In the genomic region with DNA sequence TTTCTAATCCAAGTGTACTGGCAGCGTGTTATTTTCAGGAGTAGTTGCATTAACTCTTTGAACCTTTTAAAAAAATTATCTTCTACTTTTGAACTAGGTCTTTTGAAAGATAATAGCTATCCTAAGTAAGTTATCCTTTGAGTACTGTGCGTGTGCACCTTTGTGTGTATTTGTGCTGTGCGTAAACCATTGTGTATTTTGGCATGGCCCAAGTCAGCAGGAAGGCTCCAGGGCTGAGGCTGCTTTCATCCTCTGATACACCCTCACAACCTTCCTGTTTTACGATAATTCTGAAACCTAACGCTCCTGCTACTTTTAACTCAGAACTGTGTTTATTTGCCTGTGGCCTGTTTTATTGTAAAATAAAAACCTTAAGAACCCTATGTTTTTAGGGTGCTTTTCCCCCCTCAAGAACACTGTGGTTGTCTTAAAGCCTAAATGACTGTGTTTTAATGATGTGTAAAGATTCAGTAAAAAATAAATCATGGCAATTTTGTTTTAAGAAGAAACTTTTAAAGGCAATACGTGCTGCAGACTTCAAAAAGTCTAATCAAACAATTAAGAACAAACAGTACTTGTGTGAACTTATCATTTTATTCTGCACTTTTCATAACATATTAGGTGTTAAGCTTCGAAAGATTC, we compare ENCODE assay signal across 2 cellular contexts.
TF ChIP-seq lines count a peak whose summit lies in the region.

No MANE protein-coding gene starts in this region.

TF ChIP-seq in IMR-90, 13 proteins besides CTCF, POLR2A, EP300 and RAD21 (continued from another document):
- TF ChIP-seq, protein P1, sequence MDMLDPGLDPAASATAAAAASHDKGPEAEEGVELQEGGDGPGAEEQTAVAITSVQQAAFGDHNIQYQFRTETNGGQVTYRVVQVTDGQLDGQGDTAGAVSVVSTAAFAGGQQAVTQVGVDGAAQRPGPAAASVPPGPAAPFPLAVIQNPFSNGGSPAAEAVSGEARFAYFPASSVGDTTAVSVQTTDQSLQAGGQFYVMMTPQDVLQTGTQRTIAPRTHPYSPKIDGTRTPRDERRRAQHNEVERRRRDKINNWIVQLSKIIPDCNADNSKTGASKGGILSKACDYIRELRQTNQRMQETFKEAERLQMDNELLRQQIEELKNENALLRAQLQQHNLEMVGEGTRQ (IDR thresholded peaks at IDR 0.05; ENCODE audit: low read depth, low read length), result no peak
- TF ChIP-seq BHLHE40 (IDR thresholded peaks at IDR 0.05; ENCODE audit: low read depth, low read length) (no peak), RFX5 (IDR thresholded peaks at IDR 0.05; ENCODE audit: low read depth, low read length) (no peak), MAZ (IDR thresholded peaks at IDR 0.05; ENCODE audit: borderline replicate concordance, low read depth, low read length) (no peak), SMC3 (IDR thresholded peaks at IDR 0.05; ENCODE audit: low read depth, low read length) (no peak), FOS (IDR thresholded peaks at IDR 0.05; ENCODE audit: low read depth, low read length) (no peak)

TF ChIP-seq in SK-N-SH, 30 proteins besides CTCF, POLR2A, EP300 and RAD21 (continued from another document):
- TF ChIP-seq, protein P2, sequence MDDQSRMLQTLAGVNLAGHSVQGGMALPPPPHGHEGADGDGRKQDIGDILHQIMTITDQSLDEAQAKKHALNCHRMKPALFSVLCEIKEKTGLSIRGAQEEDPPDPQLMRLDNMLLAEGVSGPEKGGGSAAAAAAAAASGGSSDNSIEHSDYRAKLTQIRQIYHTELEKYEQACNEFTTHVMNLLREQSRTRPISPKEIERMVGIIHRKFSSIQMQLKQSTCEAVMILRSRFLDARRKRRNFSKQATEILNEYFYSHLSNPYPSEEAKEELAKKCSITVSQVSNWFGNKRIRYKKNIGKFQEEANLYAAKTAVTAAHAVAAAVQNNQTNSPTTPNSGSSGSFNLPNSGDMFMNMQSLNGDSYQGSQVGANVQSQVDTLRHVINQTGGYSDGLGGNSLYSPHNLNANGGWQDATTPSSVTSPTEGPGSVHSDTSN (IDR thresholded peaks at IDR 0.05), result no peak
- TF ChIP-seq, protein P3, sequence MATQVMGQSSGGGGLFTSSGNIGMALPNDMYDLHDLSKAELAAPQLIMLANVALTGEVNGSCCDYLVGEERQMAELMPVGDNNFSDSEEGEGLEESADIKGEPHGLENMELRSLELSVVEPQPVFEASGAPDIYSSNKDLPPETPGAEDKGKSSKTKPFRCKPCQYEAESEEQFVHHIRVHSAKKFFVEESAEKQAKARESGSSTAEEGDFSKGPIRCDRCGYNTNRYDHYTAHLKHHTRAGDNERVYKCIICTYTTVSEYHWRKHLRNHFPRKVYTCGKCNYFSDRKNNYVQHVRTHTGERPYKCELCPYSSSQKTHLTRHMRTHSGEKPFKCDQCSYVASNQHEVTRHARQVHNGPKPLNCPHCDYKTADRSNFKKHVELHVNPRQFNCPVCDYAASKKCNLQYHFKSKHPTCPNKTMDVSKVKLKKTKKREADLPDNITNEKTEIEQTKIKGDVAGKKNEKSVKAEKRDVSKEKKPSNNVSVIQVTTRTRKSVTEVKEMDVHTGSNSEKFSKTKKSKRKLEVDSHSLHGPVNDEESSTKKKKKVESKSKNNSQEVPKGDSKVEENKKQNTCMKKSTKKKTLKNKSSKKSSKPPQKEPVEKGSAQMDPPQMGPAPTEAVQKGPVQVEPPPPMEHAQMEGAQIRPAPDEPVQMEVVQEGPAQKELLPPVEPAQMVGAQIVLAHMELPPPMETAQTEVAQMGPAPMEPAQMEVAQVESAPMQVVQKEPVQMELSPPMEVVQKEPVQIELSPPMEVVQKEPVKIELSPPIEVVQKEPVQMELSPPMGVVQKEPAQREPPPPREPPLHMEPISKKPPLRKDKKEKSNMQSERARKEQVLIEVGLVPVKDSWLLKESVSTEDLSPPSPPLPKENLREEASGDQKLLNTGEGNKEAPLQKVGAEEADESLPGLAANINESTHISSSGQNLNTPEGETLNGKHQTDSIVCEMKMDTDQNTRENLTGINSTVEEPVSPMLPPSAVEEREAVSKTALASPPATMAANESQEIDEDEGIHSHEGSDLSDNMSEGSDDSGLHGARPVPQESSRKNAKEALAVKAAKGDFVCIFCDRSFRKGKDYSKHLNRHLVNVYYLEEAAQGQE (IDR thresholded peaks at IDR 0.05; ENCODE audit: low read depth, low read length), result no peak
- TF ChIP-seq TAF1 (IDR thresholded peaks at IDR 0.05; ENCODE audit: borderline replicate concordance, low read depth, low read length) (no peak), CHD2 (IDR thresholded peaks at IDR 0.05; ENCODE audit: low read length, partially characterized antibody) (no peak), JUND (IDR thresholded peaks at IDR 0.05) (no peak), POLR2AphosphoS5 (IDR thresholded peaks at IDR 0.05; ENCODE audit: low read depth, low read length) (no peak), MEF2A (IDR thresholded peaks at IDR 0.05; ENCODE audit: borderline replicate concordance, low read depth) (no peak), FOSL2 (IDR thresholded peaks at IDR 0.05; ENCODE audit: borderline replicate concordance, low read depth) (no peak), RCOR1 (IDR thresholded peaks at IDR 0.05; ENCODE audit: low read length) (no peak), GABPA (IDR thresholded peaks at IDR 0.05; ENCODE audit: low read depth) (no peak), MXI1 (IDR thresholded peaks at IDR 0.05; ENCODE audit: low read depth, low read length) (no peak), SIN3A (IDR thresholded peaks at IDR 0.05; ENCODE audit: borderline replicate concordance, low read depth, low read length) (no peak), RFX5 (IDR thresholded peaks at IDR 0.05; ENCODE audit: low read length) (no peak), SMC3 (IDR thresholded peaks at IDR 0.05; ENCODE audit: low read depth, low read length) (no peak), FOXJ3 (CRISPR knock-in tag; IDR thresholded peaks at IDR 0.05) (no peak)
- TF ChIP-seq, protein P4, sequence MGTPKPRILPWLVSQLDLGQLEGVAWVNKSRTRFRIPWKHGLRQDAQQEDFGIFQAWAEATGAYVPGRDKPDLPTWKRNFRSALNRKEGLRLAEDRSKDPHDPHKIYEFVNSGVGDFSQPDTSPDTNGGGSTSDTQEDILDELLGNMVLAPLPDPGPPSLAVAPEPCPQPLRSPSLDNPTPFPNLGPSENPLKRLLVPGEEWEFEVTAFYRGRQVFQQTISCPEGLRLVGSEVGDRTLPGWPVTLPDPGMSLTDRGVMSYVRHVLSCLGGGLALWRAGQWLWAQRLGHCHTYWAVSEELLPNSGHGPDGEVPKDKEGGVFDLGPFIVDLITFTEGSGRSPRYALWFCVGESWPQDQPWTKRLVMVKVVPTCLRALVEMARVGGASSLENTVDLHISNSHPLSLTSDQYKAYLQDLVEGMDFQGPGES (IDR thresholded peaks at IDR 0.05; ENCODE audit: low read depth, low read length), result no peak
- TF ChIP-seq, protein P5, sequence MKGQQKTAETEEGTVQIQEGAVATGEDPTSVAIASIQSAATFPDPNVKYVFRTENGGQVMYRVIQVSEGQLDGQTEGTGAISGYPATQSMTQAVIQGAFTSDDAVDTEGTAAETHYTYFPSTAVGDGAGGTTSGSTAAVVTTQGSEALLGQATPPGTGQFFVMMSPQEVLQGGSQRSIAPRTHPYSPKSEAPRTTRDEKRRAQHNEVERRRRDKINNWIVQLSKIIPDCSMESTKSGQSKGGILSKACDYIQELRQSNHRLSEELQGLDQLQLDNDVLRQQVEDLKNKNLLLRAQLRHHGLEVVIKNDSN (IDR thresholded peaks at IDR 0.05; ENCODE audit: borderline replicate concordance, low read depth), result no peak
- TF ChIP-seq, protein P6, sequence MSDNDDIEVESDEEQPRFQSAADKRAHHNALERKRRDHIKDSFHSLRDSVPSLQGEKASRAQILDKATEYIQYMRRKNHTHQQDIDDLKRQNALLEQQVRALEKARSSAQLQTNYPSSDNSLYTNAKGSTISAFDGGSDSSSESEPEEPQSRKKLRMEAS (IDR thresholded peaks at IDR 0.05; ENCODE audit: low read depth), result no peak
- TF ChIP-seq, protein P1 (IDR thresholded peaks at IDR 0.05; ENCODE audit: borderline replicate concordance, low read depth, low read length), result no peak
